ENCODE assay signal across 8 cellular contexts in the genomic region with DNA sequence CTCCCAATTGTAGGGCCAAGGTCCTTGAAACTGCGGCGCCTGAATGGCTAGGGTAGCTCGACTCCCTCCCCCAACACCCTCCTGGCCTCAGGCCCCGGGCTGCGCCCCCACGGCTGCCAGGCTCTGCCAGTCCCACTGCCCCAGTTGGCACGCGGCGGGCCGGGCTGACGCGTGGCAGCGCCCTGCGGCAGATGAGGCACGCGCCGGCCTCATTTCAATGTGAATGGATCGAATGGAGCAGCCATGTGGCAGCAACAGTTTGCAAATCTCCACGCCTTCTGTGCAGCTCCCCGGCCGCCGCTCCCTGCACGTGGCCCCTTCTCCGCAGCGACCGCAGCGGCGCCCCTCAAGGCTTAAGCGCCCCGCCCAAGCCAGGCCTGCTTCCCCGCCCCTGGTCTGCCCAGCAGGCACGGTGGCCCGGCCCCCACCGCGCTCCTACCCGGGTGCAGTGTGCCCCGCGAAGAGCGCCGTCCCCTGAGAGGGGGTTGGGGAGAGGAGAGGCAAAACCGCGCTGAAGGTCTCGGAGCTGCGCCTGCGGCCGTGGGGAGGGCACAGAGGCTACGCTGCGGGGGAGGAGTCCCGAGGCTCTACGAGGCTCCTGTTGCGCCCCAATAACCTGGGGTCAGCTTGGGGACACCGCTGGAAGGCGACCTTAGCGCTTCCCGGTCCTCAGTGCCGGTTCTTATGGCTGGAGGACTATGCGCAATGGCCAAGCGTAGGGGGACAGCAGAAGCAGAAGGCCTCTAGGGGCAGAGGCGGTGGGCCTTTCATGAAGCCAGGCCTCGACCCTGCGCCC. TPM values are rescaled to one million over a fixed set of nuclear protein-coding genes. Genes with fewer than 3 reads are reported as not detected.
DNase-seq lines count a peak whose midpoint lies in the region; ATAC-seq and TF ChIP-seq lines count a peak whose summit lies in the region.

No MANE protein-coding gene starts in this region.

- peaks cover 53% of the 10 kb centered on the region for H3K4me1 Mint-ChIP-seq in endothelial cell (ENCODE audit: unreplicated experiment)

- H3K4me3 ChIP-seq in GM06990 (replicated peaks; ENCODE audit: low read depth, low read length), result peak overlapping the region; percentile 11; the same call in 1 of the 2 replicates

- peaks cover 28% of the 10 kb centered on the region for H3K27me3 Mint-ChIP-seq in endothelial cell (ENCODE audit: unreplicated experiment)

- H3K4me3 Mint-ChIP-seq in endothelial cell (ENCODE audit: unreplicated experiment), result peak overlapping the region; percentile 92

- peaks cover 35% of the 10 kb centered on the region for H3K36me3 Mint-ChIP-seq in endothelial cell (ENCODE audit: low read depth, unreplicated experiment)

- peaks cover 4% of the 10 kb centered on the region; the same call in 1 of the 2 replicates for H3K27me3 ChIP-seq in GM06990 (replicated peaks; ENCODE audit: control insufficient read depth, insufficient read depth, low read length)

- H3K27ac Mint-ChIP-seq in endothelial cell (ENCODE audit: unreplicated experiment), result no peak overlapping the region

- no peaks in the 10 kb centered on the region for H3K36me3 ChIP-seq in GM06990 (ENCODE audit: control insufficient read depth, insufficient read depth, low read length)

- DNase-seq in GM06990 (ENCODE audit: extremely low read depth, insufficient read length), result no peak
- DNase-seq in NCI-H69 (lab: John Stamatoyannopoulos, UW), result peak; percentile 44
- no peak for DNase-seq in endothelial cell (ENCODE audit: low spot score)
- peak in 34 of 56 donors; percentile 6 to 72 (median 32) for DNase-seq in nucleus accumbens (lab: John Stamatoyannopoulos, UW)
- DNase-seq in occipital lobe (lab: John Stamatoyannopoulos, UW), result no peak
- DNase-seq in HK-2 (ENCODE audit: unreplicated experiment), result no peak

- no peak for ATAC-seq in GM19324 (IDR thresholded peaks at IDR 0.05; ENCODE audit: low FRiP score, unreplicated experiment)
- ATAC-seq in HG03571 (IDR thresholded peaks at IDR 0.05; ENCODE audit: unreplicated experiment), result no peak

- H3K9me3 Mint-ChIP-seq in endothelial cell (ENCODE audit: unreplicated experiment), result no peaks in the 10 kb centered on the region

- TF ChIP-seq CTCF in GM06990 (IDR thresholded peaks at IDR 0.05; ENCODE audit: insufficient read depth, low read length, poor library complexity, severe bottlenecking) (no peak), endothelial cell (IDR thresholded peaks at IDR 0.05; ENCODE audit: unreplicated experiment) (no peak)

RNA-seq across cellular contexts. Expression of gene DLL4, which starts 3.1 kb away (rescaled TPM):
- 257 TPM for total RNA-seq in endothelial cell (ENCODE audit: unreplicated experiment)
- 4.8 TPM for total RNA-seq in occipital lobe

RNA-seq across cellular contexts. Expression of gene CHAC1, which starts 27.2 kb away (rescaled TPM):
- total RNA-seq in endothelial cell (ENCODE audit: unreplicated experiment) (16.4 TPM), occipital lobe (4.2 TPM)

RNA-seq across cellular contexts. Expression of gene VPS18, which starts 31.8 kb away (rescaled TPM):
- total RNA-seq in endothelial cell (ENCODE audit: unreplicated experiment) (39.2 TPM), occipital lobe (27.5 TPM)

RNA-seq across cellular contexts. Expression of gene RHOV, which starts 52.0 kb away (rescaled TPM):
- total RNA-seq in endothelial cell (ENCODE audit: unreplicated experiment) (1.4 TPM), occipital lobe (10.8 TPM)

Comparison
In these comparisons a context has a peak if more than half of its experiments do, and no peak if none do; other contexts are left out.
1. DNase-seq: peak in NCI-H69 (single experiment) and nucleus accumbens (34 of 56); none in GM06990 (single experiment), endothelial cell (single experiment), occipital lobe (single experiment) and HK-2 (single experiment).
2. RNA of gene DLL4, which starts 3.1 kb away (total RNA-seq): 257 TPM in endothelial cell (single experiment); 4.8 TPM in occipital lobe (single experiment); every median in the first group is over 10 times any median in the second.